ENCODE assay signal across 11 cellular contexts in the genomic region with DNA sequence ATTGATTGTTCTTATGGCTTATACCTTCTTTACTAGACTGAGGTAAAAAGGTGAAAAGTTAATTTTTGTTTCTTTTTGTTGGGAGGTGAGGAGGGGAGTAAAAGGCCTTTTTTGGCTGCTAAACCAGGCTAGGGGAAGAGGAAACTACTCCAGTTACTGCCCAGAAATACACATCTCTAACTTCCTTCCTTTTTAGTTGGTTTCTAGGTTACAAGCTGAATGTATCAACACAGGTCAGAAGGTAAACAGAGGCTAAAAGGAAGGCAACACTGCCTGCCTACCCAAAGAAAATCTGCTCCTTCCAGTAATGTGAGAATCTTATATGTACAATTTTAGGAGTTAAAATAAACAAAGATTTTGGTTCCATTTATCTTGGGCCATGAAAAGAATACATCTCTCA.
DNase-seq lines count a peak whose midpoint lies in the region; ATAC-seq and TF ChIP-seq lines count a peak whose summit lies in the region.
"Had no signal": no experiment of that assay in that cellular context is flagged by ENCODE, and none has a peak within 500 bp of the region (broad histone marks: within the 10 kb centered on the region; RNA-seq: fewer than 3 reads in every experiment).

No MANE protein-coding gene starts in this region.

- DNase-seq in CD4-positive, alpha-beta memory T cell: peak in 4 of 5 donors; percentile 51 to 76 (median 68)
- DNase-seq in KBM-7 (peak; percentile 73), mucosa of descending colon (no peak), SK-N-DZ (ENCODE audit: low spot score) (no peak), omental fat pad (ENCODE audit: low spot score) (no peak), NCI-H2227 treated with DMSO at 0.1 percent for 48 hours (lab: John Stamatoyannopoulos, UW) (no peak)
- no peak for DNase-seq in activated CD4-positive, alpha-beta T cell treated with anti-CD3 and anti-CD28 coated beads, Interleukin-2, amount 50 U/mL, for 1 hour
- DNase-seq: activated gamma-delta T cell, posterior cingulate gyrus had no signal

- peak overlapping the region in 7 of 8 donors; percentile 49 to 80 (median 72) for H3K4me3 Mint-ChIP-seq in CD4-positive, alpha-beta memory T cell
- H3K4me3 Mint-ChIP-seq in activated T-helper 17 cell treated with anti-CD3 and anti-CD28 coated beads, Interleukin-2, amount 50 U/mL, for 72 hours: peak overlapping the region; percentile 62

- H3K4me1 Mint-ChIP-seq in CD4-positive, alpha-beta memory T cell: peaks cover 16 to 32% (median 25%) of the 10 kb centered on the region in 4 donors
- peaks cover 21% of the 10 kb centered on the region for H3K4me1 Mint-ChIP-seq in activated T-helper 17 cell treated with anti-CD3 and anti-CD28 coated beads, Interleukin-2, amount 50 U/mL, for 72 hours

- POLR2A ChIA-PET in CD4-positive, alpha-beta memory T cell (lab: Charles Lee; ENCODE audit: partially characterized antibody): interaction anchor here (1.0 to 1.7 kb wide), 2 partner anchors 9 to 48 kb away, joined by 3 to 6 read pairs; no protein-coding TSS in a partner anchor

- no peaks in the 10 kb centered on the region for H3K9me3 ChIP-seq in CD4-positive, alpha-beta memory T cell (ENCODE audit: control insufficient read depth in 1 of 2, low read length in 2 of 2)
- H3K9me3 ChIP-seq in mucosa of descending colon: no peaks in the 10 kb centered on the region

- intact Hi-C loops in CD4-positive, alpha-beta memory T cell (cut with micrococcal nuclease): no loop called here
- intact Hi-C loops in mucosa of descending colon (cut with DNase I, micrococcal nuclease): no loop called here

- in situ Hi-C loops in KBM-7 (cut with MboI; ENCODE audit: low pct_unique_long_range_greater_than_20kb, low sequenced_read_pairs): no loop called here

- H3K27me3 Mint-ChIP-seq in CD4-positive, alpha-beta memory T cell: no peaks in the 10 kb centered on the region
- no peaks in the 10 kb centered on the region for H3K27me3 Mint-ChIP-seq in activated T-helper 17 cell treated with anti-CD3 and anti-CD28 coated beads, Interleukin-2, amount 50 U/mL, for 72 hours

- no peaks in the 10 kb centered on the region for H3K9me3 Mint-ChIP-seq in CD4-positive, alpha-beta memory T cell
- no peaks in the 10 kb centered on the region for H3K9me3 Mint-ChIP-seq in activated T-helper 17 cell treated with anti-CD3 and anti-CD28 coated beads, Interleukin-2, amount 50 U/mL, for 72 hours

- peaks cover 0 to 5% of the 10 kb centered on the region in 2 donors for H3K36me3 Mint-ChIP-seq in CD4-positive, alpha-beta memory T cell
- peaks cover 6% of the 10 kb centered on the region for H3K36me3 Mint-ChIP-seq in activated T-helper 17 cell treated with anti-CD3 and anti-CD28 coated beads, Interleukin-2, amount 50 U/mL, for 72 hours (ENCODE audit: low read depth)

- H3K27ac Mint-ChIP-seq in CD4-positive, alpha-beta memory T cell: peak overlapping the region; percentile 87 to 98 (median 96)
- H3K27ac Mint-ChIP-seq in activated T-helper 17 cell treated with anti-CD3 and anti-CD28 coated beads, Interleukin-2, amount 50 U/mL, for 72 hours: peak overlapping the region; percentile 90

- no peaks in the 10 kb centered on the region for H3K27me3 ChIP-seq in CD4-positive, alpha-beta memory T cell (ENCODE audit: insufficient read depth, low read length)

- H3K36me3 ChIP-seq in CD4-positive, alpha-beta memory T cell (ENCODE audit: insufficient read depth, low read length): no peaks in the 10 kb centered on the region
- H3K36me3 ChIP-seq in mucosa of descending colon (ENCODE audit: low read depth): no peaks in the 10 kb centered on the region

- no peak for ATAC-seq in activated T-helper 17 cell treated with anti-CD3 and anti-CD28 coated beads, Interleukin-2, amount 50 U/mL, for 72 hours (replicated peaks)
- ATAC-seq in mucosa of descending colon: peak; percentile 43
- no peak for ATAC-seq in omental fat pad (ENCODE audit: low FRiP score)
- ATAC-seq: Panc1 had no signal

- TF ChIP-seq CTCF in mucosa of descending colon (IDR thresholded peaks at IDR 0.05) (no peak), omental fat pad (IDR thresholded peaks at IDR 0.05) (no peak)

- peaks cover 32% of the 10 kb centered on the region for H3K4me1 ChIP-seq in CD4-positive, alpha-beta memory T cell (ENCODE audit: insufficient read depth, low read length)
- H3K4me1 ChIP-seq in mucosa of descending colon (ENCODE audit: low read depth): peaks cover 7% of the 10 kb centered on the region

- H3K27ac ChIP-seq in CD4-positive, alpha-beta memory T cell (ENCODE audit: low read depth, low read length): peak overlapping the region; percentile 60

- CTCF ChIA-PET in CD4-positive, alpha-beta memory T cell (lab: Charles Lee; ENCODE audit: partially characterized antibody): interaction anchor here (1.6 kb wide), 1 partner anchor 58 kb away, joined by 3 read pairs; no protein-coding TSS in a partner anchor

- no peak overlapping the region for H3K4me3 ChIP-seq in CD4-positive, alpha-beta memory T cell (ENCODE audit: low read length in 2 of 2)
- no peak overlapping the region for H3K4me3 ChIP-seq in mucosa of descending colon

Comparison
In these comparisons a context has a peak if more than half of its experiments do, and no peak if none do; other contexts are left out.
1. DNase-seq: peak in CD4-positive, alpha-beta memory T cell (4 of 5) and KBM-7 (single experiment); none in mucosa of descending colon (0 of 3), SK-N-DZ (single experiment), activated CD4-positive, alpha-beta T cell treated with anti-CD3 and anti-CD28 coated beads, Interleukin-2, amount 50 U/mL, for 1 hour (single experiment), omental fat pad (single experiment) and NCI-H2227 treated with DMSO at 0.1 percent for 48 hours (single experiment).